2 cellular contexts compared by ENCODE assay signal in genomic region chr19:11182994-11183393, GRCh38.
A peak's percentile ranks its signal among the peaks of the same experiment; 100 is the strongest.
TF ChIP-seq lines count a peak whose summit lies in the region.

No MANE protein-coding gene starts in this region.

TF ChIP-seq in HCT116, 20 proteins besides CTCF, POLR2A, EP300 and RAD21:
- TF ChIP-seq TCF7L2 (IDR thresholded peaks at IDR 0.05; ENCODE audit: borderline replicate concordance, extremely low read depth, insufficient read depth, insufficient read length) = no peak
- 0 out of 2 replicates have a peak, but pooled peaks have one; percentile 32 for TF ChIP-seq CBX3 (IDR thresholded peaks at IDR 0.05; ENCODE audit: low read depth)

TF ChIP-seq in K562, 482 proteins besides CTCF, POLR2A, EP300 and RAD21:
- TF ChIP-seq ZNF444 (CRISPR knock-in tag; IDR thresholded peaks at IDR 0.05) (no peak), BCOR (IDR thresholded peaks at IDR 0.05) (0 out of 2 replicates have a peak, but pooled peaks have one; percentile 13), RBM14 (IDR thresholded peaks at IDR 0.05; ENCODE audit: borderline replicate concordance, insufficient read depth, low read depth, low read length) (no peak), RBM25 (IDR thresholded peaks at IDR 0.05; ENCODE audit: low read depth, low read length, severe bottlenecking) (peak; percentile 87), MXD1 (CRISPR knock-in tag; IDR thresholded peaks at IDR 0.05; ENCODE audit: borderline replicate concordance, poor library complexity, severe bottlenecking) (no peak), BACH1 (tag; IDR thresholded peaks at IDR 0.05) (no peak)
TF ChIP-seq in K562: peak in this region for 2.
